In genomic region chr16:89319628-89319882, GRCh38 we compare ENCODE assay signal across 7 cellular contexts.
DNase-seq lines count a peak whose midpoint lies in the region; ATAC-seq and TF ChIP-seq lines count a peak whose summit lies in the region.

No MANE protein-coding gene starts in this region.

- ATAC-seq in GM21526 (IDR thresholded peaks at IDR 0.05; ENCODE audit: low FRiP score, unreplicated experiment) = no peak
- no peak for ATAC-seq in HG02852 (IDR thresholded peaks at IDR 0.05; ENCODE audit: unreplicated experiment)
- no peak for ATAC-seq in HG03196 (IDR thresholded peaks at IDR 0.05; ENCODE audit: unreplicated experiment)

- in situ Hi-C loops in GM23248 (cut with MboI) = no loop called here

- H3K9ac ChIP-seq in GM23248 = peak overlapping the region; percentile 77
- peak overlapping the region; percentile 62 to 79 (median 66) for H3K9ac ChIP-seq in skeletal muscle tissue (ENCODE audit: low read depth in 1 of 3, low read length in 3 of 3)

- H3K4me3 ChIP-seq in GM23248 = peak overlapping the region; percentile 58
- no peak overlapping the region for H3K4me3 ChIP-seq in SJSA1
- H3K4me3 ChIP-seq in fibroblast of pulmonary artery (replicated peaks; ENCODE audit: low read depth, low read length) = peak overlapping the region; percentile 22
- H3K4me3 ChIP-seq in skeletal muscle tissue (ENCODE audit: low read length in 3 of 3) = peak overlapping the region in 2 of 3 donors; percentile 57 to 68

- no peaks in the 10 kb centered on the region for H3K9me2 ChIP-seq in GM23248 (ENCODE audit: insufficient read depth)

- peaks cover 58% of the 10 kb centered on the region for H3F3A ChIP-seq in GM23248 (ENCODE audit: insufficient read depth)

- H3K36me3 ChIP-seq in GM23248 (ENCODE audit: low read depth) (no peaks in the 10 kb centered on the region), SJSA1 (peaks cover 41% of the 10 kb centered on the region), skeletal muscle tissue (ENCODE audit: control insufficient read depth in 3 of 3, insufficient read depth in 3 of 3, low read length in 3 of 3) (peaks cover 0 to 10% (median 0%) of the 10 kb centered on the region in 3 donors)

- H2AFZ ChIP-seq in GM23248 = no peak overlapping the region

- H3K27ac ChIP-seq in GM23248 (peak overlapping the region; percentile 94), SJSA1 (peak overlapping the region; percentile 78), skeletal muscle tissue (ENCODE audit: low read depth, low read length) (peak overlapping the region; percentile 81)

- peaks cover 77% of the 10 kb centered on the region for H3K4me1 ChIP-seq in GM23248 (ENCODE audit: insufficient read depth)
- peaks cover 93% of the 10 kb centered on the region for H3K4me1 ChIP-seq in SJSA1 (replicated peaks)
- peaks cover 95 to 97% (median 96%) of the 10 kb centered on the region in 3 donors for H3K4me1 ChIP-seq in skeletal muscle tissue (ENCODE audit: control insufficient read depth in 3 of 3, insufficient read depth in 3 of 3, low read length in 3 of 3)

- no peak for DNase-seq in GM23248
- no peak for DNase-seq in SJSA1 (ENCODE audit: low read depth in 1 of 2, low spot score in 2 of 2)
- DNase-seq in fibroblast of pulmonary artery (ENCODE audit: low read depth) = no peak

- H3K79me2 ChIP-seq in GM23248 (ENCODE audit: insufficient read depth) = peaks cover 100% of the 10 kb centered on the region

- H3K9me3 ChIP-seq in GM23248 (ENCODE audit: low read depth) (no peaks in the 10 kb centered on the region), SJSA1 (replicated peaks) (no peaks in the 10 kb centered on the region), skeletal muscle tissue (ENCODE audit: control insufficient read depth in 3 of 3, low read length in 3 of 3) (no peaks in the 10 kb centered on the region)

- no peak for TF ChIP-seq CTCF in fibroblast of pulmonary artery (IDR thresholded peaks at IDR 0.05; ENCODE audit: low read length, missing control alignments)

- 60 to 68% methylated on average over 4 of the region's 4 CpGs for WGBS in GM23248 (ENCODE audit: low coverage in 1 of 2, low lambda C conversion rate in 2 of 2, missing lambda C conversion rate in 2 of 2), 2 experiments

- H3K4me2 ChIP-seq in GM23248 (ENCODE audit: unreplicated experiment) = peak overlapping the region; percentile 86

- H3K27me3 ChIP-seq in GM23248 (replicated peaks; ENCODE audit: insufficient read depth) (no peaks in the 10 kb centered on the region), SJSA1 (replicated peaks) (no peaks in the 10 kb centered on the region), skeletal muscle tissue (ENCODE audit: control insufficient read depth in 3 of 3, insufficient read depth in 3 of 3, low read length in 3 of 3) (no peaks in the 10 kb centered on the region)

- no peaks in the 10 kb centered on the region; the same call in 1 of the 2 replicates for H4K20me1 ChIP-seq in GM23248 (ENCODE audit: insufficient read depth)
